24 cellular contexts compared by ENCODE assay signal in genomic region chr16:23512168-23512695, GRCh38. TPM values are rescaled to one million over a fixed set of nuclear protein-coding genes. Genes with fewer than 3 reads are reported as not detected.
DNase-seq lines count a peak whose midpoint lies in the region; FAIRE-seq and TF ChIP-seq lines count a peak whose summit lies in the region.
"Had no signal": no experiment of that assay in that cellular context is flagged by ENCODE, and none has a peak within 500 bp of the region (broad histone marks: within the 10 kb centered on the region; RNA-seq: fewer than 3 reads in every experiment).

No MANE protein-coding gene starts in this region.

- no peak overlapping the region for H3K4ac ChIP-seq in trophoblast cell (ENCODE audit: low read depth, low read length)

- H2BK5ac ChIP-seq in trophoblast cell (ENCODE audit: low read depth, low read length, poor library complexity), result no peak overlapping the region

- TF ChIP-seq CTCF in OCI-LY1 (IDR thresholded peaks at IDR 0.05; ENCODE audit: low read length) (no peak), epithelial cell of esophagus (IDR thresholded peaks at IDR 0.05; ENCODE audit: insufficient read depth, low read depth, low read length, missing control alignments) (no peak)

- H3K4me1 ChIP-seq in OCI-LY1 (ENCODE audit: insufficient read depth, low read length, severe bottlenecking), result peaks cover 43% of the 10 kb centered on the region
- peaks cover 9 to 16% of the 10 kb centered on the region in 2 experiments for H3K4me1 ChIP-seq in trophoblast cell (ENCODE audit: control insufficient read depth in 1 of 2, insufficient read depth in 2 of 2, low read length in 2 of 2)
- H3K4me1 ChIP-seq: HAP-1 had no signal

- no peaks in the 10 kb centered on the region for H3K9me2 ChIP-seq in OCI-LY1 (ENCODE audit: low read depth, low read length)

- no peak overlapping the region for H2AK5ac ChIP-seq in trophoblast cell (ENCODE audit: low read length)

- H3K27ac ChIP-seq in OCI-LY1 (ENCODE audit: low read depth, low read length, poor library complexity, severe bottlenecking), result peak overlapping the region; percentile 55
- H3K27ac ChIP-seq in trophoblast cell (ENCODE audit: low read depth, low read length), result no peak overlapping the region
- H3K27ac ChIP-seq: 22Rv1, C4-2B, RWPE1 had no signal

- DNase-seq in DMS53 (lab: John Stamatoyannopoulos, UW) (peak; percentile 7), DMS53 treated with DMSO at 0.1 percent for 48 hours (lab: John Stamatoyannopoulos, UW; ENCODE audit: unreplicated experiment) (no peak), epithelial cell of esophagus (ENCODE audit: low read depth) (peak; percentile 43), trophoblast cell (peak; percentile 82 to 93), GM19239 (ENCODE audit: insufficient read length, low spot score) (no peak), NOMO-1 treated with dmso at 0.1 percent for 144 hours (lab: John Stamatoyannopoulos, UW; ENCODE audit: unreplicated experiment) (no peak), AG08395 (ENCODE audit: low spot score) (no peak)
- DNase-seq: AML-193, DMS79 treated with DMSO at 0.1 percent for 48 hours, KG1, NCI-H1105, NCI-H146, NCI-H2029, NCI-H226, NCI-H524, NCI-H82, SHP77 treated with DMSO at 0.1 percent for 48 hours had no signal

- H3K4me3 ChIP-seq in OCI-LY1 (ENCODE audit: low read depth, low read length, poor library complexity, severe bottlenecking) (no peak overlapping the region), epithelial cell of esophagus (ENCODE audit: low read length) (no peak overlapping the region), trophoblast cell (ENCODE audit: low read depth, low read length) (no peak overlapping the region)
- H3K4me3 ChIP-seq: GM23338, HAP-1 had no signal

- H2AFZ ChIP-seq in OCI-LY1 (ENCODE audit: low read length), result no peak overlapping the region
- H2AFZ ChIP-seq in trophoblast cell (ENCODE audit: insufficient read depth, low read length, poor library complexity), result no peak overlapping the region
- H2AFZ ChIP-seq: GM23338 had no signal

- no peak overlapping the region for H3K23ac ChIP-seq in trophoblast cell (ENCODE audit: low read length)

- peaks cover 9% of the 10 kb centered on the region; the same call in 1 of the 2 replicates for H3F3A ChIP-seq in OCI-LY1 (ENCODE audit: insufficient read depth, low read length)

- H3K79me2 ChIP-seq in OCI-LY1 (ENCODE audit: insufficient read depth, low read length) (peaks cover 27% of the 10 kb centered on the region), trophoblast cell (ENCODE audit: control insufficient read depth, insufficient read depth, low read length, poor library complexity) (peaks cover 14% of the 10 kb centered on the region)

- no peak for FAIRE-seq in GM19239 (lab: Jason Lieb, UNC)
- FAIRE-seq: GM12891 had no signal

- no peak overlapping the region for H3K14ac ChIP-seq in trophoblast cell (ENCODE audit: low read length)

- H4K8ac ChIP-seq in trophoblast cell (ENCODE audit: low read depth, low read length), result no peak overlapping the region

- H2BK120ac ChIP-seq in trophoblast cell (ENCODE audit: insufficient read depth, low read length, poor library complexity), result no peak overlapping the region

- peaks cover 8% of the 10 kb centered on the region for H3K79me1 ChIP-seq in trophoblast cell (ENCODE audit: low read length)

- H2BK12ac ChIP-seq in trophoblast cell (ENCODE audit: low read length), result no peak overlapping the region

- H4K91ac ChIP-seq in trophoblast cell (ENCODE audit: low read depth, low read length), result no peak overlapping the region

- no peaks in the 10 kb centered on the region for H4K20me1 ChIP-seq in OCI-LY1 (ENCODE audit: insufficient read depth, low read length)

- no peak overlapping the region for H4K12ac ChIP-seq in trophoblast cell (ENCODE audit: low read depth, low read length)

- H3K36me3 ChIP-seq in OCI-LY1 (ENCODE audit: insufficient read depth, low read length), result peaks cover 12% of the 10 kb centered on the region; the same call in 1 of the 2 replicates
- no peaks in the 10 kb centered on the region for H3K36me3 ChIP-seq in trophoblast cell (ENCODE audit: control insufficient read depth in 1 of 2, insufficient read depth in 2 of 2, low read length in 2 of 2)

- H3K4me2 ChIP-seq in OCI-LY1 (ENCODE audit: low read length), result no peak overlapping the region
- no peak overlapping the region for H3K4me2 ChIP-seq in trophoblast cell (ENCODE audit: low read length)
- H3K4me2 ChIP-seq: GM23338 had no signal

- H3K9me3 ChIP-seq in OCI-LY1 (ENCODE audit: low read length), result no peaks in the 10 kb centered on the region
- H3K9me3 ChIP-seq in trophoblast cell (ENCODE audit: insufficient read depth, low read depth, low read length), result no peaks in the 10 kb centered on the region
- H3K9me3 ChIP-seq: HAP-1 had no signal

- H3K9ac ChIP-seq in OCI-LY1 (ENCODE audit: low read length) (no peak overlapping the region), trophoblast cell (ENCODE audit: low read length) (no peak overlapping the region)

- H3K27me3 ChIP-seq in OCI-LY1 (ENCODE audit: insufficient read depth, low read length), result no peaks in the 10 kb centered on the region
- no peaks in the 10 kb centered on the region for H3K27me3 ChIP-seq in trophoblast cell (ENCODE audit: insufficient read depth, low read length)

- no peak overlapping the region for H3K18ac ChIP-seq in trophoblast cell (ENCODE audit: low read length)

- WGBS in trophoblast cell (ENCODE audit: extremely low coverage, insufficient coverage, insufficient read length), result no CpG with 5 or more reads among the region's 4 CpGs

RNA-seq across cellular contexts. Expression of gene GGA2, which starts 1.9 kb away (rescaled TPM):
- 29.3 and 31.7 TPM in 2 replicates for polyA plus RNA-seq in trophoblast cell (2013)

RNA-seq across cellular contexts. Expression of gene EARS2, which starts 44.9 kb away (rescaled TPM):
- 8.0 and 9.3 TPM in 2 replicates for polyA plus RNA-seq in trophoblast cell (2013)

RNA-seq across cellular contexts. Expression of gene UBFD1, which starts 45.3 kb away (rescaled TPM):
- 42.7 and 45.0 TPM in 2 replicates for polyA plus RNA-seq in trophoblast cell (2013)

RNA-seq across cellular contexts. Expression of gene COG7, which starts 59.2 kb away (rescaled TPM):
- polyA plus RNA-seq in trophoblast cell (2013), result 9.1 and 9.6 TPM in 2 replicates

Comparison
In these comparisons a context has a peak if more than half of its experiments do, and no peak if none do; other contexts are left out.
1. DNase-seq: peak in DMS53 (single experiment), epithelial cell of esophagus (single experiment) and trophoblast cell (2 of 2); none in DMS53 treated with DMSO at 0.1 percent for 48 hours (single experiment), GM19239 (single experiment), NOMO-1 treated with dmso at 0.1 percent for 144 hours (single experiment) and AG08395 (single experiment).